ENCODE assay signal across 9 cellular contexts in genomic region chr9:136784249-136784996, GRCh38. TPM values are rescaled to one million over a fixed set of nuclear protein-coding genes. Genes with fewer than 3 reads are reported as not detected.
DNase-seq lines count a peak whose midpoint lies in the region; ATAC-seq and TF ChIP-seq lines count a peak whose summit lies in the region.
"Had no signal": no experiment of that assay in that cellular context is flagged by ENCODE, and none has a peak within 500 bp of the region (broad histone marks: within the 10 kb centered on the region; RNA-seq: fewer than 3 reads in every experiment).

No MANE protein-coding gene starts in this region.

- POLR2A ChIA-PET in CD8-positive, alpha-beta T cell (lab: Charles Lee): no interaction called here
- POLR2A ChIA-PET in HEK293T (lab: Yijun Ruan, JAX): no interaction called here
- POLR2A ChIA-PET in activated CD4-positive, alpha-beta memory T cell treated with anti-CD3 and anti-CD28 coated beads, Interleukin-2, amount 10 ng/mL, durations not matched to agents 7 days and 5 days (lab: Charles Lee): no interaction called here

- TF ChIP-seq CTCF in CD8-positive, alpha-beta T cell (IDR thresholded peaks at IDR 0.05): peak; percentile 53
- no peak for TF ChIP-seq CTCF in nephron progenitor cell (IDR thresholded peaks at IDR 0.05)

- ATAC-seq in CD8-positive, alpha-beta T cell: no peak
- ATAC-seq in activated T-helper 17 cell treated with anti-CD3 and anti-CD28 coated beads, Interleukin-2, amount 50 U/mL, for 72 hours (replicated peaks): no peak
- ATAC-seq in HG03108 (IDR thresholded peaks at IDR 0.05; ENCODE audit: unreplicated experiment): no peak
- no peak for ATAC-seq in HG03469 (IDR thresholded peaks at IDR 0.05; ENCODE audit: unreplicated experiment)

- peaks cover 7% of the 10 kb centered on the region for H3K4me1 ChIP-seq in CD8-positive, alpha-beta T cell (ENCODE audit: insufficient read depth, low read length)

- DNase-seq in CD8-positive, alpha-beta T cell: no peak
- no peak for DNase-seq in HEK293T (ENCODE audit: extremely low spot score)
- peak; percentile 54 for DNase-seq in midbrain (lab: John Stamatoyannopoulos, UW)
- DNase-seq in nephron progenitor cell: no peak
- no peak for DNase-seq in activated CD4-positive, alpha-beta memory T cell treated with anti-CD3 and anti-CD28 coated beads, Interleukin-2, amount 10 ng/mL, durations not matched to agents 7 days and 5 days

- no peak overlapping the region for H3K4me3 ChIP-seq in CD8-positive, alpha-beta T cell (ENCODE audit: low read depth, low read length)

- no peak overlapping the region for H3K27ac Mint-ChIP-seq in CD8-positive, alpha-beta T cell
- peak overlapping the region; percentile 18 for H3K27ac Mint-ChIP-seq in activated T-helper 17 cell treated with anti-CD3 and anti-CD28 coated beads, Interleukin-2, amount 50 U/mL, for 72 hours
- no peak overlapping the region for H3K27ac Mint-ChIP-seq in nephron progenitor cell
- H3K27ac Mint-ChIP-seq in activated CD4-positive, alpha-beta memory T cell treated with anti-CD3 and anti-CD28 coated beads, Interleukin-2, amount 10 ng/mL, durations not matched to agents 7 days and 5 days: no peak overlapping the region

- H3K4me3 Mint-ChIP-seq in CD8-positive, alpha-beta T cell: no peak overlapping the region
- no peak overlapping the region for H3K4me3 Mint-ChIP-seq in activated T-helper 17 cell treated with anti-CD3 and anti-CD28 coated beads, Interleukin-2, amount 50 U/mL, for 72 hours
- H3K4me3 Mint-ChIP-seq in nephron progenitor cell: no peak overlapping the region
- H3K4me3 Mint-ChIP-seq in activated CD4-positive, alpha-beta memory T cell treated with anti-CD3 and anti-CD28 coated beads, Interleukin-2, amount 10 ng/mL, durations not matched to agents 7 days and 5 days: no peak overlapping the region

- no peaks in the 10 kb centered on the region for H3K27me3 Mint-ChIP-seq in CD8-positive, alpha-beta T cell (ENCODE audit: low read depth)
- H3K27me3 Mint-ChIP-seq in activated T-helper 17 cell treated with anti-CD3 and anti-CD28 coated beads, Interleukin-2, amount 50 U/mL, for 72 hours: peaks cover under 1% of the 10 kb centered on the region
- peaks cover 48% of the 10 kb centered on the region for H3K27me3 Mint-ChIP-seq in nephron progenitor cell (ENCODE audit: low read depth, poor library complexity)
- peaks cover 29% of the 10 kb centered on the region for H3K27me3 Mint-ChIP-seq in activated CD4-positive, alpha-beta memory T cell treated with anti-CD3 and anti-CD28 coated beads, Interleukin-2, amount 10 ng/mL, durations not matched to agents 7 days and 5 days

- H3K9me3 ChIP-seq in CD8-positive, alpha-beta T cell (ENCODE audit: low read length): no peaks in the 10 kb centered on the region

- H3K36me3 ChIP-seq in CD8-positive, alpha-beta T cell (ENCODE audit: insufficient read depth, low read length): no peaks in the 10 kb centered on the region

- intact Hi-C loops in CD8-positive, alpha-beta T cell (cut with DNase I, micrococcal nuclease): no loop called here

- H3K4me1 Mint-ChIP-seq in CD8-positive, alpha-beta T cell (ENCODE audit: low read depth): peaks cover 8% of the 10 kb centered on the region
- peaks cover 18% of the 10 kb centered on the region for H3K4me1 Mint-ChIP-seq in activated T-helper 17 cell treated with anti-CD3 and anti-CD28 coated beads, Interleukin-2, amount 50 U/mL, for 72 hours
- H3K4me1 Mint-ChIP-seq in nephron progenitor cell: peaks cover 53% of the 10 kb centered on the region
- peaks cover 23% of the 10 kb centered on the region for H3K4me1 Mint-ChIP-seq in activated CD4-positive, alpha-beta memory T cell treated with anti-CD3 and anti-CD28 coated beads, Interleukin-2, amount 10 ng/mL, durations not matched to agents 7 days and 5 days

- CTCF ChIA-PET in CD8-positive, alpha-beta T cell (lab: Charles Lee): interaction anchor here (0.7 to 4.7 kb wide), 3 partner anchors 182 to 251 kb away, joined by 3 to 67 read pairs (median 4); no protein-coding TSS in a partner anchor
- CTCF ChIA-PET in HEK293T (lab: Yijun Ruan, JAX): interaction anchor here (1.1 kb wide), 1 partner anchor 21 kb away, joined by 3 read pairs; no protein-coding TSS in a partner anchor
- CTCF ChIA-PET in activated CD4-positive, alpha-beta memory T cell treated with anti-CD3 and anti-CD28 coated beads, Interleukin-2, amount 10 ng/mL, durations not matched to agents 7 days and 5 days (lab: Charles Lee): interaction anchor here (1.0 to 1.6 kb wide), 2 partner anchors 251 kb away, joined by 3 to 9 read pairs; no protein-coding TSS in a partner anchor

- H3K27ac ChIP-seq in CD8-positive, alpha-beta T cell (ENCODE audit: low read depth, low read length): no peak overlapping the region
- H3K27ac ChIP-seq: epithelial cell of prostate had no signal

- H3K36me3 Mint-ChIP-seq in CD8-positive, alpha-beta T cell: no peaks in the 10 kb centered on the region
- no peaks in the 10 kb centered on the region for H3K36me3 Mint-ChIP-seq in activated T-helper 17 cell treated with anti-CD3 and anti-CD28 coated beads, Interleukin-2, amount 50 U/mL, for 72 hours (ENCODE audit: low read depth)
- H3K36me3 Mint-ChIP-seq in nephron progenitor cell (ENCODE audit: low read depth): no peaks in the 10 kb centered on the region
- no peaks in the 10 kb centered on the region for H3K36me3 Mint-ChIP-seq in activated CD4-positive, alpha-beta memory T cell treated with anti-CD3 and anti-CD28 coated beads, Interleukin-2, amount 10 ng/mL, durations not matched to agents 7 days and 5 days (ENCODE audit: low read depth)

- no peaks in the 10 kb centered on the region for H3K27me3 ChIP-seq in CD8-positive, alpha-beta T cell (ENCODE audit: insufficient read depth, low read length)

- no peaks in the 10 kb centered on the region for H3K9me3 Mint-ChIP-seq in CD8-positive, alpha-beta T cell
- H3K9me3 Mint-ChIP-seq in activated T-helper 17 cell treated with anti-CD3 and anti-CD28 coated beads, Interleukin-2, amount 50 U/mL, for 72 hours: no peaks in the 10 kb centered on the region
- H3K9me3 Mint-ChIP-seq in nephron progenitor cell: peaks cover 1% of the 10 kb centered on the region
- no peaks in the 10 kb centered on the region for H3K9me3 Mint-ChIP-seq in activated CD4-positive, alpha-beta memory T cell treated with anti-CD3 and anti-CD28 coated beads, Interleukin-2, amount 10 ng/mL, durations not matched to agents 7 days and 5 days

TF ChIP-seq in HEK293T, 16 proteins besides CTCF, POLR2A, EP300 and RAD21:
- TF ChIP-seq FOXK2 (IDR thresholded peaks at IDR 0.05): no peak
- peak; percentile 68 for TF ChIP-seq PKNOX1 (IDR thresholded peaks at IDR 0.05)

RNA-seq across cellular contexts. Expression of gene TMEM141, which starts 6.7 kb away (rescaled TPM):
- 10 to 100 TPM; 14.5 to 16.6 TPM for total RNA-seq in CD8-positive, alpha-beta T cell
- 10 to 100 TPM; 30.1 to 30.7 TPM for total RNA-seq in activated T-helper 17 cell treated with anti-CD3 and anti-CD28 coated beads, Interleukin-2, amount 50 U/mL, for 72 hours
- total RNA-seq in activated CD4-positive, alpha-beta memory T cell treated with anti-CD3 and anti-CD28 coated beads, Interleukin-2, amount 10 ng/mL, durations not matched to agents 7 days and 5 days: 10 to 100 TPM; 39.6 to 42.9 TPM

RNA-seq across cellular contexts. Expression of gene CCDC183, which starts 11.7 kb away (rescaled TPM):
- 1 to 10 TPM; 1.3 to 1.4 TPM for total RNA-seq in CD8-positive, alpha-beta T cell
- total RNA-seq in activated T-helper 17 cell treated with anti-CD3 and anti-CD28 coated beads, Interleukin-2, amount 50 U/mL, for 72 hours: 1 to 10 TPM in 1 of 2 donors, under 1 TPM in 1; 0.41 to 2.1 TPM
- 1 to 10 TPM in 1 of 2 experiments, under 1 TPM in 1; 0.96 to 1.4 TPM for total RNA-seq in activated CD4-positive, alpha-beta memory T cell treated with anti-CD3 and anti-CD28 coated beads, Interleukin-2, amount 10 ng/mL, durations not matched to agents 7 days and 5 days

RNA-seq across cellular contexts. Expression of gene LCN15, which starts 20.1 kb away (rescaled TPM):
- total RNA-seq in CD8-positive, alpha-beta T cell: not detected
- not detected for total RNA-seq in activated T-helper 17 cell treated with anti-CD3 and anti-CD28 coated beads, Interleukin-2, amount 50 U/mL, for 72 hours
- not detected for total RNA-seq in activated CD4-positive, alpha-beta memory T cell treated with anti-CD3 and anti-CD28 coated beads, Interleukin-2, amount 10 ng/mL, durations not matched to agents 7 days and 5 days

RNA-seq across cellular contexts. Expression of gene RABL6, which starts 23.3 kb away (rescaled TPM):
- 10 to 100 TPM; 53.3 to 55.5 TPM for total RNA-seq in CD8-positive, alpha-beta T cell
- 100 to 1,000 TPM in 1 of 2 donors, 10 to 100 TPM in 1; 51.5 to 108 TPM for total RNA-seq in activated T-helper 17 cell treated with anti-CD3 and anti-CD28 coated beads, Interleukin-2, amount 50 U/mL, for 72 hours
- total RNA-seq in activated CD4-positive, alpha-beta memory T cell treated with anti-CD3 and anti-CD28 coated beads, Interleukin-2, amount 10 ng/mL, durations not matched to agents 7 days and 5 days: 10 to 100 TPM; 96.0 to 96.2 TPM

RNA-seq across cellular contexts. Expression of gene LCN8, which starts 26.4 kb away (rescaled TPM):
- not detected for total RNA-seq in CD8-positive, alpha-beta T cell
- not detected for total RNA-seq in activated T-helper 17 cell treated with anti-CD3 and anti-CD28 coated beads, Interleukin-2, amount 50 U/mL, for 72 hours
- not detected for total RNA-seq in activated CD4-positive, alpha-beta memory T cell treated with anti-CD3 and anti-CD28 coated beads, Interleukin-2, amount 10 ng/mL, durations not matched to agents 7 days and 5 days
